ENCODE assay signal across 8 cellular contexts in genomic region chr22:30426395-30427353, GRCh38. TPM values are rescaled to one million over a fixed set of nuclear protein-coding genes. Genes with fewer than 3 reads are reported as not detected.
A peak's percentile ranks its signal among the peaks of the same experiment; 100 is the strongest.
DNase-seq lines count a peak whose midpoint lies in the region; ATAC-seq, FAIRE-seq and TF ChIP-seq lines count a peak whose summit lies in the region.

No MANE protein-coding gene starts in this region.

- H3K4me1 ChIP-seq in K562 (replicated peaks in 1 of 2; ENCODE audit: control insufficient read depth in 2 of 2, insufficient read depth in 2 of 2, low read length in 2 of 2) = peaks cover 30 to 47% of the 10 kb centered on the region in 2 experiments
- H3K4me1 ChIP-seq in iPS-18a (ENCODE audit: control insufficient read depth, low read depth, low read length) = peaks cover 19% of the 10 kb centered on the region
- H3K4me1 ChIP-seq in skeletal muscle satellite cell (ENCODE audit: control insufficient read depth, insufficient read depth, low read length) = peaks cover 47% of the 10 kb centered on the region

- H3K36me3 ChIP-seq in K562 (ENCODE audit: control insufficient read depth, insufficient read depth, low read length) = peaks cover 25% of the 10 kb centered on the region; the same call in 2 of the 3 replicates
- peaks cover 19% of the 10 kb centered on the region for H3K36me3 ChIP-seq in iPS-18a (ENCODE audit: control insufficient read depth, low read depth, low read length)
- H3K36me3 ChIP-seq in skeletal muscle satellite cell (ENCODE audit: insufficient read depth, low read length) = peaks cover 16% of the 10 kb centered on the region

- in situ Hi-C loops in K562 (cut with MboI) = loop anchor here (5.0 kb wide), 1 partner anchor 34 kb away; no protein-coding TSS in a partner anchor

- peak overlapping the region; percentile 88 to 91 for H3K9ac ChIP-seq in K562 (ENCODE audit: insufficient read depth in 1 of 2, low read depth in 2 of 2, low read length in 2 of 2)
- peak overlapping the region; percentile 68 for H3K9ac ChIP-seq in iPS-18a (ENCODE audit: low read length)
- peak overlapping the region; percentile 90 for H3K9ac ChIP-seq in skeletal muscle satellite cell (ENCODE audit: low read depth, low read length)

- intact Hi-C loops in K562 (cut with micrococcal nuclease) = loop anchor here (1.0 kb wide), 1 partner anchor 35 kb away; no protein-coding TSS in a partner anchor

- no peaks in the 10 kb centered on the region for H4K20me1 ChIP-seq in K562 (replicated peaks; ENCODE audit: control insufficient read depth, insufficient read depth, low read length)

- POLR2A ChIA-PET in K562 (lab: Yijun Ruan, JAX) = interaction anchor here (0.6 to 1.0 kb wide), 2 partner anchors 13 to 240 kb away, joined by 3 read pairs; no protein-coding TSS in a partner anchor

- no peak for TF ChIP-seq POLR2A in K562 (conservative IDR thresholded peaks at IDR 0.05)

- peak overlapping the region; percentile 94 for H3K4me2 ChIP-seq in K562 (ENCODE audit: insufficient read depth, low read length)
- H3K4me2 ChIP-seq in skeletal muscle satellite cell (ENCODE audit: low read length) = peak overlapping the region; percentile 80

- peak; percentile 17 to 52; a peak in 2 of 4 replicates for TF ChIP-seq RAD21 in K562 (CRISPR knock-in tag; conservative IDR thresholded peaks at IDR 0.05 in 1 of 2, IDR thresholded peaks at IDR 0.05 in 1 of 2)

- peak overlapping the region; percentile 91; the same call in 1 of the 2 replicates for H2AFZ ChIP-seq in K562 (ENCODE audit: low read depth, low read length)

- 10% methylated on average over 10 of the region's 29 CpGs for WGBS in K562 (ENCODE audit: insufficient coverage, low coverage, missing lambda C conversion rate)

- CTCF ChIA-PET in K562 (lab: Yijun Ruan, JAX; ENCODE audit: low intra/inter-chr PET ratio) = interaction anchor here (0.6 to 0.9 kb wide), 3 partner anchors 36 to 1538 kb away, joined by 3 to 4 read pairs (median 3); no protein-coding TSS in a partner anchor

- peaks cover 49% of the 10 kb centered on the region for H3K79me2 ChIP-seq in K562 (ENCODE audit: control insufficient read depth, insufficient read depth, low read length)

- DNase-seq in NCI-H2107 (lab: John Stamatoyannopoulos, UW) = peak; percentile 40
- DNase-seq in UCSD-AML1 (lab: John Stamatoyannopoulos, UW; ENCODE audit: unreplicated experiment) = peak; percentile 76
- peak; percentile 51 to 79 (median 58) for DNase-seq in K562 (ENCODE audit: extremely low read depth in 1 of 4, low spot score in 3 of 4)

- H3K27ac ChIP-seq in K562 (ENCODE audit: extremely low read depth, low read depth, low read length) (peak overlapping the region; percentile 83), iPS-18a (ENCODE audit: low read length) (no peak overlapping the region)

- peak; percentile 88 for FAIRE-seq in K562 (lab: Jason Lieb, UNC)

- TF ChIP-seq CTCF in GM12872 (IDR thresholded peaks at IDR 0.05; ENCODE audit: insufficient read depth, low read depth, low read length) = peak; percentile 91
- TF ChIP-seq CTCF in K562 (IDR thresholded peaks at IDR 0.05 in 2 of 3, conservative IDR thresholded peaks at IDR 0.05 in 1 of 3; ENCODE audit: insufficient read depth in 2 of 3, low read depth in 1 of 3, low read length in 3 of 3) = peak; percentile 56 to 66 (median 65)

- BruUV-seq in K562 (replicated peaks; lab: Mats Ljungman, UMichigan) = TSS peak; percentile 51

- H3K9me1 ChIP-seq in K562 (ENCODE audit: control insufficient read depth, insufficient read depth, low read length) = no peaks in the 10 kb centered on the region

- H3K4me3 ChIP-seq in K562 (peak overlapping the region; percentile 59), iPS-18a (ENCODE audit: low read length) (peak overlapping the region; percentile 89), skeletal muscle satellite cell (ENCODE audit: low read length) (peak overlapping the region; percentile 75)

- H3K9me3 ChIP-seq in K562 (replicated peaks; ENCODE audit: control insufficient read depth, insufficient read depth, low read depth, low read length) (no peaks in the 10 kb centered on the region; the same call in 1 of the 2 replicates), iPS-18a (ENCODE audit: control insufficient read depth, low read depth, low read length) (no peaks in the 10 kb centered on the region), skeletal muscle satellite cell (replicated peaks; ENCODE audit: low read length) (no peaks in the 10 kb centered on the region)

- no peaks in the 10 kb centered on the region for H3K27me3 ChIP-seq in K562 (ENCODE audit: control insufficient read depth in 2 of 2, insufficient read depth in 2 of 2, low read length in 2 of 2)
- no peaks in the 10 kb centered on the region for H3K27me3 ChIP-seq in iPS-18a (ENCODE audit: control insufficient read depth, insufficient read depth, low read length)
- no peaks in the 10 kb centered on the region for H3K27me3 ChIP-seq in skeletal muscle satellite cell (ENCODE audit: control insufficient read depth, insufficient read depth, low read length)

- TF ChIP-seq EP300 in K562 (IDR thresholded peaks at IDR 0.05; ENCODE audit: low read length) = no peak; the same call in 1 of the 2 replicates

- ATAC-seq in K562 (peak; percentile 38), HG03378 (IDR thresholded peaks at IDR 0.05; ENCODE audit: unreplicated experiment) (no peak), GM18867 (IDR thresholded peaks at IDR 0.05; ENCODE audit: unreplicated experiment) (no peak)

RNA-seq across cellular contexts. Expression of gene MTFP1, which starts 1.1 kb away (rescaled TPM):
- 10.0 and 26.7 TPM in 2 replicates for total RNA-seq in K562 (2011; cell fraction: chromatin; rRNA removed; ENCODE audit: low replicate concordance)
- total RNA-seq in K562 (2011; cell fraction: nucleolus; rRNA removed) = 43.5 and 54.1 TPM in 2 replicates
- total RNA-seq in K562 (2011; cell fraction: nucleoplasm; rRNA removed) = 28.7 and 33.9 TPM in 2 replicates
- total RNA-seq in K562 (2014; rRNA removed) = 52.0 and 66.0 TPM in 2 replicates
- 25.2 and 30.1 TPM in 2 replicates for total RNA-seq in K562 (2014; rRNA removed; fragmentation: Illumina TruSeq; extraction: Trizol)
- 34.0 and 38.4 TPM in 2 replicates for total RNA-seq in K562 (2015; rRNA removed; fragmentation: Illumina TruSeq; extraction: Trizol)
- 43.3 and 45.8 TPM in 2 replicates for total RNA-seq in K562 (2021)
- polyA plus RNA-seq in K562 (2011; rRNA removed) = 24.0 and 37.7 TPM in 2 replicates
- 52.1 and 102 TPM in 2 replicates for polyA plus RNA-seq in K562 (2011; cell fraction: cytosol; rRNA removed)
- 36.8 and 44.5 TPM in 2 replicates for polyA plus RNA-seq in K562 (2011; cell fraction: nucleus; rRNA removed)
- 37.8 and 39.6 TPM in 2 replicates for polyA plus RNA-seq in K562 (2012)
- polyA plus RNA-seq in K562 (2014; fragmentation: Illumina TruSeq; extraction: Trizol) = 22.5 and 35.0 TPM in 2 replicates
- 10 to 100 TPM; 10.7 to 17.5 TPM for polyA plus RNA-seq in K562 (2014; fragmentation: Nextera tagmentation; extraction: Ambion mirVana)
- 41.8 and 42.0 TPM in 2 replicates for polyA plus RNA-seq in K562 (2014; rRNA removed)
- 12.5 and 13.8 TPM in 2 replicates for polyA minus RNA-seq in K562 (2011; rRNA and poly(A)+ RNA removed)
- polyA minus RNA-seq in K562 (2011; cell fraction: cytosol; rRNA and poly(A)+ RNA removed) = 18.5 and 20.8 TPM in 2 replicates
- polyA minus RNA-seq in K562 (2011; cell fraction: nucleus; rRNA and poly(A)+ RNA removed) = 19.5 and 23.8 TPM in 2 replicates
- total RNA-seq in skeletal muscle satellite cell (2012; rRNA removed) = 14.7 and 19.2 TPM in 2 replicates

RNA-seq across cellular contexts. Expression of gene SEC14L2, which starts 29.9 kb away (rescaled TPM):
- 0.44 and 0.46 TPM in 2 replicates for total RNA-seq in K562 (2011; cell fraction: chromatin; rRNA removed; ENCODE audit: low replicate concordance)
- 0.67 and 1.1 TPM in 2 replicates for total RNA-seq in K562 (2011; cell fraction: nucleolus; rRNA removed)
- total RNA-seq in K562 (2011; cell fraction: nucleoplasm; rRNA removed) = 0.81 and 1.2 TPM in 2 replicates
- total RNA-seq in K562 (2014; rRNA removed) (0.05 and 0.08 TPM in 2 replicates), K562 (2014; rRNA removed; fragmentation: Illumina TruSeq; extraction: Trizol) (0.04 and 0.06 TPM in 2 replicates), K562 (2015; rRNA removed; fragmentation: Illumina TruSeq; extraction: Trizol) (0.11 TPM in 2 replicates), K562 (2021) (0.04 and 0.16 TPM in 2 replicates)
- polyA plus RNA-seq in K562 (2011; rRNA removed) (0.07 and 0.11 TPM in 2 replicates), K562 (2014; fragmentation: Illumina TruSeq; extraction: Trizol) (0.06 and 0.12 TPM in 2 replicates), K562 (2014; fragmentation: Nextera tagmentation; extraction: Ambion mirVana) (under 1 TPM; 0.10 to 0.17 TPM), K562 (2014; rRNA removed) (0.03 TPM in 1 of 2 replicates, not detected in the other)
- 0.03 and 0.07 TPM in 2 replicates for polyA plus RNA-seq in K562 (2011; cell fraction: cytosol; rRNA removed)
- polyA plus RNA-seq in K562 (2011; cell fraction: nucleus; rRNA removed) = 0.23 and 0.29 TPM in 2 replicates
- polyA plus RNA-seq in K562 (2012) = 0.36 and 0.39 TPM in 2 replicates
- polyA minus RNA-seq in K562 (2011; rRNA and poly(A)+ RNA removed) = 0.21 and 0.46 TPM in 2 replicates
- not detected in 2 replicates for polyA minus RNA-seq in K562 (2011; cell fraction: cytosol; rRNA and poly(A)+ RNA removed)
- 0.54 and 1.3 TPM in 2 replicates for polyA minus RNA-seq in K562 (2011; cell fraction: nucleus; rRNA and poly(A)+ RNA removed)
- 24.6 and 33.9 TPM in 2 replicates for total RNA-seq in skeletal muscle satellite cell (2012; rRNA removed)

RNA-seq across cellular contexts. Expression of gene RNF215, which starts 39.5 kb away (rescaled TPM):
- total RNA-seq in K562 (2011; cell fraction: chromatin; rRNA removed; ENCODE audit: low replicate concordance) = 27.4 and 48.7 TPM in 2 replicates
- 28.0 and 30.2 TPM in 2 replicates for total RNA-seq in K562 (2011; cell fraction: nucleolus; rRNA removed)
- 20.8 and 23.6 TPM in 2 replicates for total RNA-seq in K562 (2011; cell fraction: nucleoplasm; rRNA removed)
- total RNA-seq in K562 (2014; rRNA removed) = 4.0 and 4.7 TPM in 2 replicates
- 1.7 and 2.7 TPM in 2 replicates for total RNA-seq in K562 (2014; rRNA removed; fragmentation: Illumina TruSeq; extraction: Trizol)
- 2.2 and 2.3 TPM in 2 replicates for total RNA-seq in K562 (2015; rRNA removed; fragmentation: Illumina TruSeq; extraction: Trizol)
- total RNA-seq in K562 (2021) = 6.8 and 9.2 TPM in 2 replicates
- polyA plus RNA-seq in K562 (2011; rRNA removed) = 5.6 and 7.1 TPM in 2 replicates
- 5.7 and 6.6 TPM in 2 replicates for polyA plus RNA-seq in K562 (2011; cell fraction: cytosol; rRNA removed)
- 45.1 and 65.6 TPM in 2 replicates for polyA plus RNA-seq in K562 (2011; cell fraction: nucleus; rRNA removed)
- polyA plus RNA-seq in K562 (2012) = 4.8 and 8.3 TPM in 2 replicates
- polyA plus RNA-seq in K562 (2014; fragmentation: Illumina TruSeq; extraction: Trizol) = 2.1 and 3.9 TPM in 2 replicates
- under 1 TPM; 0.08 to 0.10 TPM for polyA plus RNA-seq in K562 (2014; fragmentation: Nextera tagmentation; extraction: Ambion mirVana)
- polyA plus RNA-seq in K562 (2014; rRNA removed) = 7.2 and 9.8 TPM in 2 replicates
- polyA minus RNA-seq in K562 (2011; rRNA and poly(A)+ RNA removed) = 2.4 and 4.7 TPM in 2 replicates
- polyA minus RNA-seq in K562 (2011; cell fraction: cytosol; rRNA and poly(A)+ RNA removed) = 4.0 and 6.6 TPM in 2 replicates
- 7.2 and 8.2 TPM in 2 replicates for polyA minus RNA-seq in K562 (2011; cell fraction: nucleus; rRNA and poly(A)+ RNA removed)
- total RNA-seq in skeletal muscle satellite cell (2012; rRNA removed) = 19.5 and 20.5 TPM in 2 replicates

RNA-seq across cellular contexts. Expression of gene SEC14L3, which starts 45.1 kb away (rescaled TPM):
- not detected in 2 replicates for total RNA-seq in K562 (2011; cell fraction: chromatin; rRNA removed; ENCODE audit: low replicate concordance)
- not detected in 2 replicates for total RNA-seq in K562 (2011; cell fraction: nucleolus; rRNA removed)
- not detected in 2 replicates for total RNA-seq in K562 (2011; cell fraction: nucleoplasm; rRNA removed)
- total RNA-seq in K562 (2014; rRNA removed) (not detected in 2 replicates), K562 (2014; rRNA removed; fragmentation: Illumina TruSeq; extraction: Trizol) (not detected in 2 replicates), K562 (2015; rRNA removed; fragmentation: Illumina TruSeq; extraction: Trizol) (not detected in 2 replicates), K562 (2021) (not detected in 2 replicates)
- polyA plus RNA-seq in K562 (2011; rRNA removed) (not detected in 2 replicates), K562 (2014; fragmentation: Illumina TruSeq; extraction: Trizol) (not detected in 2 replicates), K562 (2014; fragmentation: Nextera tagmentation; extraction: Ambion mirVana) (not detected), K562 (2014; rRNA removed) (not detected in 2 replicates)
- 0.04 TPM in 1 of 2 replicates, not detected in the other for polyA plus RNA-seq in K562 (2011; cell fraction: cytosol; rRNA removed)
- not detected in 2 replicates for polyA plus RNA-seq in K562 (2011; cell fraction: nucleus; rRNA removed)
- polyA plus RNA-seq in K562 (2012) = not detected in 2 replicates
- not detected in 2 replicates for polyA minus RNA-seq in K562 (2011; rRNA and poly(A)+ RNA removed)
- polyA minus RNA-seq in K562 (2011; cell fraction: cytosol; rRNA and poly(A)+ RNA removed) = not detected in 2 replicates
- not detected in 2 replicates for polyA minus RNA-seq in K562 (2011; cell fraction: nucleus; rRNA and poly(A)+ RNA removed)
- not detected in 2 replicates for total RNA-seq in skeletal muscle satellite cell (2012; rRNA removed)
